ENCODE assay signal across 10 cellular contexts in the genomic region with DNA sequence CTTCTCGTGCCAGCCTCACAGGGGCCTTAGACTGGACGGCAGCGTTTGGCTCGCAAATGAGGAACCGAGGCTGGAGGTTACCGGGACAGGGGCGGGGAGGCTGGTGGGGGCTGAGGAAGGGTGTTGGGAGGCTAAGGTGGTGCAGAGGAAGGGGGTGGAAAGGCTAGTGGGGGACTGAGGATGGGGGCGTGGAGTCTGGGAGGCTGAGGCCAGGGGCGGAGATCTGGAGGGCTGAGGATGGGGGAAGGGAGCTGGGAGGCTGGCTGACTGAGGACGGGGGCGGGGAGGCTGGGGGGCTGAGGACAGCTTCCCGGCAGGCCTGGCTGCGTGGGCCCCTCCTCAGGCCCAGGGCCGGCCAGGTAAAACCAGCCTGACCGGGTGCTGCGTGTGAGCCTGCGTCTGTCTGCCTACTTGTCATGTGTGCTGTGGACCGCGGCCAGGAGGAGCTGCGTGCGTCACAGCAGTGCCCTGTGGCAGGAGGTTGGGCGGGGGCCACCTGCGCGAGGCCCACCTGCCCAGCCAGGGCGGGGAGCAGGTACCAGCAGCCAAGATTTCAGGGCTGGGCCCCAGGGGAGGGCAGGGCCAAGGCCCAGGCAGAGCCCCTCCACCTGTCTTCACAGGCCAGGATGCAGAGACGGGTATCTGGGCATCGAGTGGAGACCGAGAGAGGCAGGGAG. TPM values are rescaled to one million over a fixed set of nuclear protein-coding genes. Genes with fewer than 3 reads are reported as not detected.
A peak's percentile ranks its signal among the peaks of the same experiment; 100 is the strongest.
DNase-seq lines count a peak whose midpoint lies in the region; FAIRE-seq and TF ChIP-seq lines count a peak whose summit lies in the region.
"Had no signal": no experiment of that assay in that cellular context is flagged by ENCODE, and none has a peak within 500 bp of the region (broad histone marks: within the 10 kb centered on the region; RNA-seq: fewer than 3 reads in every experiment).

No MANE protein-coding gene starts in this region.

- peak overlapping the region in 2 of 3 experiments; percentile 24 to 72 for H3K27ac Mint-ChIP-seq in nephron
- H3K27ac Mint-ChIP-seq: activated CD8-positive, alpha-beta T cell treated with anti-CD3 and anti-CD28 coated beads, Interleukin-2, amount 10 ng/mL, durations not matched to agents 7 days and 5 days had no signal

- H3K27me3 Mint-ChIP-seq in nephron (ENCODE audit: low read depth): peaks cover 4% of the 10 kb centered on the region

- H3K36me3 Mint-ChIP-seq in nephron (ENCODE audit: low read depth): no peaks in the 10 kb centered on the region

- peak; percentile 47 for DNase-seq in DMS153 treated with DMSO at 0.1 percent for 48 hours (lab: John Stamatoyannopoulos, UW; ENCODE audit: unreplicated experiment)
- DNase-seq in NCI-H2029 treated with DMSO at 0.1 percent for 48 hours (lab: John Stamatoyannopoulos, UW): peak; percentile 42
- DNase-seq in bronchial epithelial cell (ENCODE audit: low read depth): peak; percentile 82
- DNase-seq in 8988T: no peak
- no peak for DNase-seq in UCSD-AML1 (lab: John Stamatoyannopoulos, UW; ENCODE audit: unreplicated experiment)
- no peak for DNase-seq in DMS 273 (lab: John Stamatoyannopoulos, UW; ENCODE audit: unreplicated experiment)
- DNase-seq in NCI-H146 (lab: John Stamatoyannopoulos, UW): no peak
- DNase-seq: activated CD8-positive, alpha-beta T cell treated with anti-CD3 and anti-CD28 coated beads, Interleukin-2, amount 10 ng/mL, durations not matched to agents 7 days and 5 days had no signal

- no peaks in the 10 kb centered on the region for H3K36me3 ChIP-seq in bronchial epithelial cell (ENCODE audit: control insufficient read depth, insufficient read depth, low read length)

- H3K4me1 Mint-ChIP-seq in nephron: peaks cover 11% of the 10 kb centered on the region

- no peaks in the 10 kb centered on the region for H3K9me3 Mint-ChIP-seq in nephron

- H3K27me3 ChIP-seq in bronchial epithelial cell (ENCODE audit: control insufficient read depth, insufficient read depth, low read length): no peaks in the 10 kb centered on the region

- FAIRE-seq in bronchial epithelial cell (lab: Jason Lieb, UNC): no peak
- FAIRE-seq: G401.6 had no signal

- H3K4me3 Mint-ChIP-seq in nephron: no peak overlapping the region
- H3K4me3 Mint-ChIP-seq: activated CD8-positive, alpha-beta T cell treated with anti-CD3 and anti-CD28 coated beads, Interleukin-2, amount 10 ng/mL, durations not matched to agents 7 days and 5 days had no signal

- H3K4me3 ChIP-seq in bronchial epithelial cell (ENCODE audit: low read depth, low read length): no peak overlapping the region

- no peak for TF ChIP-seq CTCF in bronchial epithelial cell (IDR thresholded peaks at IDR 0.05; ENCODE audit: insufficient read depth, low read length, severe bottlenecking)
- TF ChIP-seq CTCF in nephron (IDR thresholded peaks at IDR 0.05; ENCODE audit: unreplicated experiment in 3 of 3): no peak

RNA-seq across cellular contexts. Expression of a gene that starts 9.4 kb away (rescaled TPM):
- 67.1 and 130 TPM in 2 replicates for total RNA-seq in bronchial epithelial cell

RNA-seq across cellular contexts. Expression of a gene that starts 32.7 kb away (rescaled TPM):
- total RNA-seq in bronchial epithelial cell: 57.4 and 71.6 TPM in 2 replicates

RNA-seq across cellular contexts. Expression of a gene that starts 32.9 kb away (rescaled TPM):
- total RNA-seq in bronchial epithelial cell: 11.8 and 18.7 TPM in 2 replicates

Comparison
In these comparisons a context has a peak if more than half of its experiments do, and no peak if none do; other contexts are left out.
1. DNase-seq: peak in DMS153 treated with DMSO at 0.1 percent for 48 hours (single experiment), NCI-H2029 treated with DMSO at 0.1 percent for 48 hours (single experiment) and bronchial epithelial cell (single experiment); none in 8988T (single experiment), UCSD-AML1 (single experiment), DMS 273 (single experiment) and NCI-H146 (single experiment).